In genomic region chr2:46134531-46135229, GRCh38 we compare ENCODE assay signal across 10 cellular contexts.
DNase-seq lines count a peak whose midpoint lies in the region; ATAC-seq and TF ChIP-seq lines count a peak whose summit lies in the region.
"Had no signal": no experiment of that assay in that cellular context is flagged by ENCODE, and none has a peak within 500 bp of the region (broad histone marks: within the 10 kb centered on the region; RNA-seq: fewer than 3 reads in every experiment).

No MANE protein-coding gene starts in this region.

- WGBS in body of pancreas, 2 donors, result 67 to 69% methylated on average over 8 of the region's 8 CpGs

- H3K4me3 Mint-ChIP-seq in CD14-positive monocyte, result no peak overlapping the region
- no peak overlapping the region for H3K4me3 Mint-ChIP-seq in naive thymus-derived CD4-positive, alpha-beta T cell

- intact Hi-C loops in body of pancreas (cut with DNase I), result no loop called here
- intact Hi-C loops in CD14-positive monocyte (cut with micrococcal nuclease), result no loop called here
- intact Hi-C loops in naive thymus-derived CD4-positive, alpha-beta T cell (cut with micrococcal nuclease), result no loop called here

- H3K4me1 ChIP-seq in body of pancreas (peaks cover 24% of the 10 kb centered on the region), subcutaneous abdominal adipose tissue (ENCODE audit: control insufficient read depth in 5 of 5, insufficient read depth in 5 of 5, low read length in 5 of 5) (peaks cover 4 to 31% (median 27%) of the 10 kb centered on the region in 5 donors)
- H3K4me1 ChIP-seq in naive thymus-derived CD4-positive, alpha-beta T cell (ENCODE audit: control insufficient read depth in 2 of 2, insufficient read depth in 2 of 2, low read length in 2 of 2), result no peaks in the 10 kb centered on the region

- peaks cover 6 to 9% of the 10 kb centered on the region in 2 donors for H3K36me3 Mint-ChIP-seq in CD14-positive monocyte
- H3K36me3 Mint-ChIP-seq in naive thymus-derived CD4-positive, alpha-beta T cell, result peaks cover 0 to 9% (median 4%) of the 10 kb centered on the region in 5 donors

- TF ChIP-seq POLR2A in body of pancreas (IDR thresholded peaks at IDR 0.05), result no peak

- TF ChIP-seq CTCF in body of pancreas (IDR thresholded peaks at IDR 0.05), result no peak
- TF ChIP-seq CTCF in CD14-positive monocyte (IDR thresholded peaks at IDR 0.05), result no peak

- DNase-seq in NCI-H1105 (lab: John Stamatoyannopoulos, UW) (peak; percentile 25), body of pancreas (peak in 2 of 4 donors; percentile 23 to 43), iris pigment epithelial cell (ENCODE audit: low read depth) (peak; percentile 50), NCI-H2196 (lab: John Stamatoyannopoulos, UW; ENCODE audit: unreplicated experiment) (no peak), CD14-positive monocyte (ENCODE audit: low spot score) (no peak), NCI-H146 (lab: John Stamatoyannopoulos, UW) (no peak)
- no peak for DNase-seq in naive thymus-derived CD4-positive, alpha-beta T cell
- DNase-seq: NCI-H446 treated with DMSO at 0.1 percent for 48 hours; stimulated activated naive CD4-positive, alpha-beta T cell treated with Interleukin-2 at 50 U/mL for 16 hours had no signal

- H3K27me3 ChIP-seq in body of pancreas, result no peaks in the 10 kb centered on the region
- no peaks in the 10 kb centered on the region for H3K27me3 ChIP-seq in subcutaneous abdominal adipose tissue (ENCODE audit: control insufficient read depth in 5 of 5, insufficient read depth in 4 of 5, low read length in 5 of 5)
- H3K27me3 ChIP-seq in naive thymus-derived CD4-positive, alpha-beta T cell (ENCODE audit: control insufficient read depth in 2 of 2, insufficient read depth in 2 of 2, low read length in 2 of 2), result no peaks in the 10 kb centered on the region

- POLR2A ChIA-PET in naive thymus-derived CD4-positive, alpha-beta T cell (lab: Charles Lee), result no interaction called here

- H3K9me3 ChIP-seq in body of pancreas (no peaks in the 10 kb centered on the region), subcutaneous abdominal adipose tissue (ENCODE audit: control insufficient read depth in 5 of 5, low read length in 5 of 5) (no peaks in the 10 kb centered on the region)
- H3K9me3 ChIP-seq in naive thymus-derived CD4-positive, alpha-beta T cell (ENCODE audit: control insufficient read depth in 2 of 3, low read length in 3 of 3), result no peaks in the 10 kb centered on the region

- H3K4me1 Mint-ChIP-seq in CD14-positive monocyte, result peaks cover 5% of the 10 kb centered on the region
- H3K4me1 Mint-ChIP-seq in naive thymus-derived CD4-positive, alpha-beta T cell, result no peaks in the 10 kb centered on the region

- no peak overlapping the region for H3K27ac Mint-ChIP-seq in CD14-positive monocyte
- H3K27ac Mint-ChIP-seq in naive thymus-derived CD4-positive, alpha-beta T cell, result no peak overlapping the region

- H3K27me3 Mint-ChIP-seq in CD14-positive monocyte (ENCODE audit: low read depth in 3 of 3), result peaks cover 0 to 1% (median 0%) of the 10 kb centered on the region in 3 donors
- peaks cover 0 to 4% (median 0%) of the 10 kb centered on the region in 5 donors for H3K27me3 Mint-ChIP-seq in naive thymus-derived CD4-positive, alpha-beta T cell

- H3K27ac ChIP-seq in body of pancreas, result peak overlapping the region in 1 of 4 donors; percentile 45
- H3K27ac ChIP-seq in subcutaneous abdominal adipose tissue (ENCODE audit: low read depth, low read length), result peak overlapping the region; percentile 9
- H3K27ac ChIP-seq in naive thymus-derived CD4-positive, alpha-beta T cell (ENCODE audit: low read depth, low read length), result no peak overlapping the region

- CTCF ChIA-PET in naive thymus-derived CD4-positive, alpha-beta T cell (lab: Charles Lee), result no interaction called here

- H3K36me3 ChIP-seq in body of pancreas (replicated peaks in 1 of 2; ENCODE audit: insufficient read depth in 1 of 2, low read depth in 2 of 2) (no peaks in the 10 kb centered on the region), subcutaneous abdominal adipose tissue (ENCODE audit: control insufficient read depth in 5 of 5, insufficient read depth in 5 of 5, low read length in 5 of 5) (no peaks in the 10 kb centered on the region)
- no peaks in the 10 kb centered on the region for H3K36me3 ChIP-seq in naive thymus-derived CD4-positive, alpha-beta T cell (ENCODE audit: control insufficient read depth in 2 of 3, insufficient read depth in 3 of 3, low read length in 3 of 3)

- no peak overlapping the region for H3K9ac ChIP-seq in subcutaneous abdominal adipose tissue (ENCODE audit: low read length in 5 of 5)

- peak; percentile 47 for ATAC-seq in body of pancreas
- no peak for ATAC-seq in naive thymus-derived CD4-positive, alpha-beta T cell

- H3K4me3 ChIP-seq in body of pancreas (no peak overlapping the region), subcutaneous abdominal adipose tissue (ENCODE audit: low read depth in 1 of 5, low read length in 5 of 5) (peak overlapping the region in 2 of 5 donors; percentile 6 to 11)
- no peak overlapping the region for H3K4me3 ChIP-seq in naive thymus-derived CD4-positive, alpha-beta T cell (ENCODE audit: low read length)

- H3K9me3 Mint-ChIP-seq in CD14-positive monocyte, result peaks cover 0 to 2% (median 0%) of the 10 kb centered on the region in 7 donors
- no peaks in the 10 kb centered on the region for H3K9me3 Mint-ChIP-seq in naive thymus-derived CD4-positive, alpha-beta T cell

Comparison
In these comparisons a context has a peak if more than half of its experiments do, and no peak if none do; other contexts are left out.
1. DNase-seq: peak in NCI-H1105 (single experiment) and iris pigment epithelial cell (single experiment); none in NCI-H2196 (single experiment), CD14-positive monocyte (single experiment), NCI-H146 (single experiment) and naive thymus-derived CD4-positive, alpha-beta T cell (0 of 9).